Comparison of ENCODE assay signal across 8 cellular contexts in the genomic region with DNA sequence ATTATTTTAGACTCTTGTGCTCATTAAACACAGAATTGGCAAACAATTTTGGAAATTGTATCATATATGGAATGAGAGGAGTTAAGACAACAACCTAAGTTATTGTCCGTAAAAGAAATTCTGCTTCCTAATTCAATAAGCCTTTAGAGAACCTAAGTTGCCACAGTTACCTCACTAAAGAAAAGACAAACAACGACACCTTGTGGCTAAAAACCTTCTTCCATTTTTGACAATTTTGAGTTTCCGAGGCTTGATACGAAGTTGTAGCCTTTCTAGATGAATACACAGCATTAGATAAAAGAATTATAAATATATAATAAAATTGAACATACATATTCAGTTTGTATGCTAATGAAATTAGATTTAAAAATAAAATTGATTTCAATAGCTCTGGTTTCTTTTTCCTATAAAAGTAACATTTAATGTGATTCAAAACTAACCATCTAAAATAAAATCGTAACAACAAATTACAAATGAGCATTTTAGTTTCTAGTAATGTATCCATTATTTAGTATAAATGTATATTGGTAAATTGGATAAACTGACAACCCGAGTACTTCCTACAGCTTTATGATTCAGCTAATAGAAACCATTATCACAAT.
DNase-seq lines count a peak whose midpoint lies in the region; ATAC-seq and FAIRE-seq lines count a peak whose summit lies in the region.

No MANE protein-coding gene starts in this region.

- peak; percentile 100 for FAIRE-seq in islet of Langerhans (lab: Jason Lieb, UNC)

- peak; percentile 64 for ATAC-seq in GM21576 (IDR thresholded peaks at IDR 0.05; ENCODE audit: unreplicated experiment)

- DNase-seq in DMS114 treated with DMSO at 0.1 percent for 48 hours (lab: John Stamatoyannopoulos, UW; ENCODE audit: unreplicated experiment) (peak; percentile 46), NCI-H1105 (lab: John Stamatoyannopoulos, UW) (peak; percentile 29), amniotic epithelial cell (ENCODE audit: low read depth) (peak; percentile 66), GM19240 (ENCODE audit: insufficient read length, low spot score) (no peak)
- DNase-seq in activated CD4-positive, alpha-beta T cell treated with anti-CD3 and anti-CD28 coated beads, Interleukin-2, amount 50 U/mL, for 4 hours = no peak
- no peak for DNase-seq in activated T-cell treated with anti-CD3 and anti-CD28 coated beads, Interleukin-2, amount 50 U/mL, for 1 hour

Comparison
In these comparisons a context has a peak if more than half of its experiments do, and no peak if none do; other contexts are left out.
1. DNase-seq: peak in DMS114 treated with DMSO at 0.1 percent for 48 hours (single experiment), NCI-H1105 (single experiment) and amniotic epithelial cell (single experiment); none in activated CD4-positive, alpha-beta T cell treated with anti-CD3 and anti-CD28 coated beads, Interleukin-2, amount 50 U/mL, for 4 hours (0 of 2), activated T-cell treated with anti-CD3 and anti-CD28 coated beads, Interleukin-2, amount 50 U/mL, for 1 hour (single experiment) and GM19240 (single experiment).